In genomic region chr19:51552608-51552995, GRCh38 we compare ENCODE assay signal across 17 cellular contexts. TPM values are rescaled to one million over a fixed set of nuclear protein-coding genes. Genes with fewer than 3 reads are reported as not detected.
"Had no signal": no experiment of that assay in that cellular context is flagged by ENCODE, and none has a peak within 500 bp of the region (broad histone marks: within the 10 kb centered on the region; RNA-seq: fewer than 3 reads in every experiment).

No MANE protein-coding gene starts in this region.

- H3K4me1 Mint-ChIP-seq: mesothelial cell of epicardium, nephron had no signal

- H3K4me3 Mint-ChIP-seq: dendritic cell treated with granulocyte-macrophage colony-stimulating factor and Interleukin-4, amounts not matched to agents 40 ng/mL and 50 ng/mL, for 4 days; effector memory CD8-positive, alpha-beta T cell; mesothelial cell of epicardium; nephron had no signal

- ATAC-seq: effector memory CD8-positive, alpha-beta T cell; gastrocnemius medialis had no signal

- H3K9me3 ChIP-seq: gastrocnemius medialis, right atrium auricular region, suprapubic skin, thyroid gland, upper lobe of left lung, uterus had no signal

- H3K36me3 ChIP-seq: esophagus muscularis mucosa, gastrocnemius medialis, right atrium auricular region, suprapubic skin, thyroid gland, upper lobe of left lung, uterus had no signal

- H3K4me3 ChIP-seq: esophagus muscularis mucosa, gastrocnemius medialis, right atrium auricular region, suprapubic skin, thyroid gland, upper lobe of left lung, uterus had no signal

- FAIRE-seq: colon, small intestine had no signal

- DNase-seq: effector memory CD8-positive, alpha-beta T cell; gastrocnemius medialis had no signal

- H3K4me1 ChIP-seq: esophagus muscularis mucosa, gastrocnemius medialis, right atrium auricular region, suprapubic skin, thyroid gland, upper lobe of left lung, uterus had no signal

- H3K36me3 Mint-ChIP-seq: mesothelial cell of epicardium had no signal

- H3K9me3 Mint-ChIP-seq: dendritic cell treated with granulocyte-macrophage colony-stimulating factor and Interleukin-4, amounts not matched to agents 40 ng/mL and 50 ng/mL, for 4 days had no signal

- H3K27ac ChIP-seq: epithelial cell of prostate, esophagus muscularis mucosa, gastrocnemius medialis, right atrium auricular region, suprapubic skin, thyroid gland, upper lobe of left lung, uterus had no signal

- H3K27me3 ChIP-seq: right atrium auricular region, thyroid gland, upper lobe of left lung, uterus had no signal

- H3K27ac Mint-ChIP-seq: dendritic cell treated with granulocyte-macrophage colony-stimulating factor and Interleukin-4, amounts not matched to agents 40 ng/mL and 50 ng/mL, for 4 days; effector memory CD8-positive, alpha-beta T cell; mesothelial cell of epicardium; nephron had no signal

RNA-seq across cellular contexts. Expression of gene SIGLEC6, which starts 21.1 kb away (rescaled TPM):
- total RNA-seq: fibroblast of villous mesenchyme, mammary epithelial cell, mesothelial cell of epicardium, myocyte, thyroid gland had no signal
- polyA plus RNA-seq: mammary epithelial cell had no signal

RNA-seq across cellular contexts. Expression of gene SIGLEC12, which starts 51.0 kb away (rescaled TPM):
- total RNA-seq: fibroblast of villous mesenchyme, gastrocnemius medialis, mammary epithelial cell, mesothelial cell of epicardium, myocyte, right atrium auricular region, suprapubic skin had no signal
- polyA plus RNA-seq: mammary epithelial cell had no signal
